Comparison of ENCODE assay signal across 8 cellular contexts in genomic region chr15:74320358-74321247, GRCh38. TPM values are rescaled to one million over a fixed set of nuclear protein-coding genes. Genes with fewer than 3 reads are reported as not detected.
A peak's percentile ranks its signal among the peaks of the same experiment; 100 is the strongest.
DNase-seq lines count a peak whose midpoint lies in the region; FAIRE-seq and TF ChIP-seq lines count a peak whose summit lies in the region.

No MANE protein-coding gene starts in this region.

- no peak for DNase-seq in CD14-positive monocyte (ENCODE audit: low spot score)
- DNase-seq in HCEC 1CT, result peak; percentile 21
- peak in 1 of 2 donors; percentile 69 for DNase-seq in ascending aorta (ENCODE audit: low spot score in 2 of 2)
- no peak for DNase-seq in kidney
- DNase-seq in superior temporal gyrus (ENCODE audit: extremely low spot score), result peak; percentile 73
- no peak for DNase-seq in DMS79 (lab: John Stamatoyannopoulos, UW)
- no peak for DNase-seq in stimulated activated naive CD4-positive, alpha-beta T cell treated with Interleukin-2 at 50 U/mL for 16 hours (lab: John Stamatoyannopoulos, UW)

- peaks cover 3 to 15% (median 5%) of the 10 kb centered on the region in 3 donors for H3K27me3 Mint-ChIP-seq in CD14-positive monocyte (ENCODE audit: low read depth in 3 of 3)

- H3K27me3 ChIP-seq in OCI-LY1 (ENCODE audit: insufficient read depth, low read length) (no peaks in the 10 kb centered on the region), ascending aorta (no peaks in the 10 kb centered on the region)

- peaks cover 5% of the 10 kb centered on the region for H3K4me1 Mint-ChIP-seq in CD14-positive monocyte

- no peak overlapping the region for H3K4me2 ChIP-seq in OCI-LY1 (ENCODE audit: low read length)

- no peaks in the 10 kb centered on the region for H3F3A ChIP-seq in OCI-LY1 (ENCODE audit: insufficient read depth, low read length)

- H3K4me3 ChIP-seq in OCI-LY1 (ENCODE audit: low read depth, low read length, poor library complexity, severe bottlenecking) (no peak overlapping the region), ascending aorta (no peak overlapping the region), kidney (ENCODE audit: low read length in 2 of 2) (no peak overlapping the region)

- no peak overlapping the region for H3K4me3 Mint-ChIP-seq in CD14-positive monocyte

- H4K20me1 ChIP-seq in OCI-LY1 (ENCODE audit: insufficient read depth, low read length), result no peaks in the 10 kb centered on the region

- H3K27ac ChIP-seq in OCI-LY1 (ENCODE audit: low read depth, low read length, poor library complexity, severe bottlenecking) (no peak overlapping the region), ascending aorta (no peak overlapping the region), kidney (ENCODE audit: low read depth in 2 of 2, low read length in 2 of 2) (no peak overlapping the region)

- intact Hi-C loops in CD14-positive monocyte (cut with micrococcal nuclease) (loop anchor here (5.0 to 10.0 kb wide), 3 partner anchors 193 to 348 kb away; no protein-coding TSS in a partner anchor), ascending aorta (cut with DNase I) (no loop called here), kidney (cut with DNase I) (loop anchor here (5.0 kb wide), 2 partner anchors 193 to 348 kb away; no protein-coding TSS in a partner anchor)

- H3K36me3 Mint-ChIP-seq in CD14-positive monocyte, result no peaks in the 10 kb centered on the region

- TF ChIP-seq CTCF in CD14-positive monocyte (IDR thresholded peaks at IDR 0.05) (peak; percentile 12), OCI-LY1 (IDR thresholded peaks at IDR 0.05; ENCODE audit: low read length) (peak; percentile 61), ascending aorta (IDR thresholded peaks at IDR 0.05) (peak; percentile 38 to 52 (median 45)), kidney (IDR thresholded peaks at IDR 0.05; ENCODE audit: borderline replicate concordance, extremely low read depth, insufficient read depth) (peak; percentile 40)

- H3K9me3 Mint-ChIP-seq in CD14-positive monocyte, result no peaks in the 10 kb centered on the region

- no peak overlapping the region for H3K9ac ChIP-seq in OCI-LY1 (ENCODE audit: low read length)
- no peak overlapping the region for H3K9ac ChIP-seq in kidney (ENCODE audit: low read length in 2 of 2)

- H3K79me2 ChIP-seq in OCI-LY1 (ENCODE audit: insufficient read depth, low read length), result no peaks in the 10 kb centered on the region

- FAIRE-seq in kidney (lab: Jason Lieb, UNC), result no peak

- H2AFZ ChIP-seq in OCI-LY1 (ENCODE audit: low read length), result no peak overlapping the region

- no peak overlapping the region for H3K27ac Mint-ChIP-seq in CD14-positive monocyte

- H3K36me3 ChIP-seq in OCI-LY1 (ENCODE audit: insufficient read depth, low read length), result no peaks in the 10 kb centered on the region
- H3K36me3 ChIP-seq in ascending aorta, result no peaks in the 10 kb centered on the region
- no peaks in the 10 kb centered on the region for H3K36me3 ChIP-seq in kidney (ENCODE audit: control insufficient read depth in 1 of 2, insufficient read depth in 2 of 2, low read length in 2 of 2)

- H3K9me2 ChIP-seq in OCI-LY1 (ENCODE audit: low read depth, low read length), result no peaks in the 10 kb centered on the region

- H3K4me1 ChIP-seq in OCI-LY1 (ENCODE audit: insufficient read depth, low read length, severe bottlenecking), result no peaks in the 10 kb centered on the region
- H3K4me1 ChIP-seq in ascending aorta, result peaks cover 17 to 36% of the 10 kb centered on the region in 2 donors
- H3K4me1 ChIP-seq in kidney (ENCODE audit: control insufficient read depth in 1 of 2, insufficient read depth in 1 of 2, low read depth in 1 of 2, low read length in 2 of 2), result no peaks in the 10 kb centered on the region

- H3K9me3 ChIP-seq in OCI-LY1 (ENCODE audit: low read length) (no peaks in the 10 kb centered on the region), ascending aorta (no peaks in the 10 kb centered on the region), kidney (ENCODE audit: control insufficient read depth in 1 of 2, low read length in 2 of 2) (no peaks in the 10 kb centered on the region)

RNA-seq across cellular contexts. Expression of gene CYP11A1, which starts 46.8 kb away (rescaled TPM):
- polyA plus RNA-seq in CD14-positive monocyte, result not detected
- 62.4 TPM for total RNA-seq in ascending aorta
- total RNA-seq in kidney, result 0.13 TPM
- polyA plus RNA-seq in kidney (ENCODE audit: insufficient read depth, low read depth, low replicate concordance), result 2.7 TPM

Comparison
In these comparisons a context has a peak if more than half of its experiments do, and no peak if none do; other contexts are left out.
1. DNase-seq: peak in HCEC 1CT (single experiment) and superior temporal gyrus (single experiment); none in CD14-positive monocyte (single experiment), kidney (single experiment), DMS79 (single experiment) and stimulated activated naive CD4-positive, alpha-beta T cell treated with Interleukin-2 at 50 U/mL for 16 hours (single experiment).
2. RNA of gene CYP11A1, which starts 46.8 kb away (total RNA-seq): 62.4 TPM in ascending aorta (single experiment); 0.13 TPM in kidney (single experiment); every median in the first group is over 10 times any median in the second.
3. Peak in every context shown above with its lines, with median percentiles within 50 percentile points of each other: CTCF ChIP-seq.